8 cellular contexts compared by ENCODE assay signal in genomic region chr13:46552302-46552680, GRCh38.
A peak's percentile ranks its signal among the peaks of the same experiment; 100 is the strongest.
DNase-seq lines count a peak whose midpoint lies in the region; ATAC-seq and TF ChIP-seq lines count a peak whose summit lies in the region.

No MANE protein-coding gene starts in this region.

- TF ChIP-seq CTCF in AG10803 (conservative IDR thresholded peaks at IDR 0.05; ENCODE audit: low read length) (no peak), KMS-11 (conservative IDR thresholded peaks at IDR 0.05; ENCODE audit: low read depth, low read length) (no peak)

- H3K27me3 ChIP-seq in KMS-11 (ENCODE audit: insufficient read depth, low read depth) = no peaks in the 10 kb centered on the region
- H3K27me3 ChIP-seq in mucosa of stomach (ENCODE audit: control insufficient read depth, insufficient read depth, low read length) = no peaks in the 10 kb centered on the region

- peaks cover 41% of the 10 kb centered on the region for H3K4me1 Mint-ChIP-seq in central memory CD8-positive, alpha-beta T cell

- H3K9ac ChIP-seq in KMS-11 = peak overlapping the region; percentile 58; the same call in 1 of the 2 replicates
- peak overlapping the region; percentile 93 for H3K9ac ChIP-seq in mucosa of stomach (ENCODE audit: low read length)

- peak overlapping the region; percentile 55 for H3K27ac Mint-ChIP-seq in central memory CD8-positive, alpha-beta T cell (ENCODE audit: low read depth)

- H2AFZ ChIP-seq in KMS-11 (ENCODE audit: low read depth) = peak overlapping the region; percentile 68

- no peak for DNase-seq in AG10803 (ENCODE audit: low read depth)
- DNase-seq in central memory CD8-positive, alpha-beta T cell (ENCODE audit: low spot score in 2 of 2) = no peak
- no peak for DNase-seq in NCI-H2081 treated with DMSO at 0.1 percent for 48 hours (lab: John Stamatoyannopoulos, UW)
- no peak for DNase-seq in NCI-H2227 treated with DMSO at 0.1 percent for 48 hours (lab: John Stamatoyannopoulos, UW)

- H4K20me1 ChIP-seq in KMS-11 (ENCODE audit: insufficient read depth) = no peaks in the 10 kb centered on the region

- H3K36me3 ChIP-seq in KMS-11 (ENCODE audit: insufficient read depth) (no peaks in the 10 kb centered on the region), mucosa of stomach (ENCODE audit: control insufficient read depth, insufficient read depth, low read length) (no peaks in the 10 kb centered on the region)

- H3K27ac ChIP-seq in KMS-11 = no peak overlapping the region

- peak overlapping the region; percentile 85 for H3K4me3 Mint-ChIP-seq in central memory CD8-positive, alpha-beta T cell

- peak overlapping the region; percentile 76 for H3K4me2 ChIP-seq in KMS-11

- no peak for ATAC-seq in central memory CD8-positive, alpha-beta T cell (replicated peaks; ENCODE audit: extremely low read depth, poor library complexity, severe bottlenecking)
- ATAC-seq in GM21360 (IDR thresholded peaks at IDR 0.05; ENCODE audit: unreplicated experiment) = no peak
- ATAC-seq in HG03354 (IDR thresholded peaks at IDR 0.05; ENCODE audit: poor library complexity, severe bottlenecking, unreplicated experiment) = no peak

- no peaks in the 10 kb centered on the region for H3K9me3 ChIP-seq in mucosa of stomach (ENCODE audit: control insufficient read depth, low read length)

- H3K9me3 Mint-ChIP-seq in central memory CD8-positive, alpha-beta T cell = no peaks in the 10 kb centered on the region

- H3K4me1 ChIP-seq in KMS-11 (ENCODE audit: low read depth, poor library complexity, severe bottlenecking) (peaks cover 24% of the 10 kb centered on the region), mucosa of stomach (ENCODE audit: control insufficient read depth, insufficient read depth, low read length) (peaks cover 13% of the 10 kb centered on the region)

- peaks cover 32% of the 10 kb centered on the region for H3K79me2 ChIP-seq in KMS-11 (ENCODE audit: insufficient read depth, low read depth)

- peak overlapping the region; percentile 88 for H3K4me3 ChIP-seq in AG10803 (ENCODE audit: low read length)
- no peak overlapping the region for H3K4me3 ChIP-seq in KMS-11 (IDR thresholded peaks at IDR 0.05; ENCODE audit: insufficient read depth, low read depth, low read length)
- peak overlapping the region; percentile 46 for H3K4me3 ChIP-seq in mucosa of stomach (ENCODE audit: low read length)

- H3K36me3 Mint-ChIP-seq in central memory CD8-positive, alpha-beta T cell (ENCODE audit: insufficient read depth) = peaks cover 15% of the 10 kb centered on the region

- H3K27me3 Mint-ChIP-seq in central memory CD8-positive, alpha-beta T cell = peaks cover 13% of the 10 kb centered on the region
